In the genomic region with DNA sequence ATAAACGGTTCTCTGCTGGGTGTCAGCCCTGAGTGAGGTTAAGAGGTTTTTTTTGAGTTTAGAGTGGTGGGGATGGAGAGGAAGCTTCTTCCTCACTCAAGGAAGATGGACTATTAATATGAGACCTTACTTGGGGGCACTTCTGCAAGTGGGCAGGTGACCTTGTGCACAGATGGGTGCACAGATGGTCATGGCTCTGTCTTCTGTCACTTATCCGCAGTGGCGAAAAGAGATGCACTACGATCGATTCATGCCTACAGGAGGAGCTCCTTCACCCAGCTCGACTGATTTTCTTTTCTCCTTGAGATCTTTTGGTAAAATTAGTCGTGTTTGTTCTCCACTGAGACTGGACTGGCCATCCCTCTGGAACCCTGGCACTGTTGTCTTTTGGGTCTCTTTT, we compare ENCODE assay signal across 30 cellular contexts.
"Had no signal": no experiment of that assay in that cellular context is flagged by ENCODE, and none has a peak within 500 bp of the region (broad histone marks: within the 10 kb centered on the region; RNA-seq: fewer than 3 reads in every experiment).

No MANE protein-coding gene starts in this region.

- H3K9me3 ChIP-seq: ascending aorta had no signal

- ATAC-seq: activated CD4-positive, alpha-beta T cell treated with anti-CD3 and anti-CD28 coated beads for 36 hours; activated CD4-positive, CD25-positive, alpha-beta regulatory T cell treated with anti-CD3 and anti-CD28 coated beads, Interleukin-2, amount 50 U/mL, for 24 hours; activated CD8-positive, alpha-beta memory T cell treated with anti-CD3 and anti-CD28 coated beads, Interleukin-2, amount 10 ng/mL, durations not matched to agents 7 days and 5 days; activated CD8-positive, alpha-beta T cell treated with anti-CD3 and anti-CD28 coated beads, Interleukin-2, amount 10 ng/mL, durations not matched to agents 7 days and 5 days; activated naive CD8-positive, alpha-beta T cell treated with anti-CD3 and anti-CD28 coated beads, Interleukin-2, amount 50 U/mL, for 24 hours; WTC11 had no signal

- DNase-seq: activated CD4-positive, alpha-beta memory T cell treated with anti-CD3 and anti-CD28 coated beads, Interleukin-2, amount 10 ng/mL, durations not matched to agents 7 days and 5 days; activated CD4-positive, alpha-beta T cell treated with anti-CD3 and anti-CD28 coated beads for 1 hour; activated CD4-positive, alpha-beta T cell treated with anti-CD3 and anti-CD28 coated beads for 36 hours; activated CD4-positive, alpha-beta T cell treated with anti-CD3 and anti-CD28 coated beads for 48 hours; activated CD4-positive, alpha-beta T cell treated with anti-CD3 and anti-CD28 coated beads, Interleukin-2, amount 10 ng/mL, durations not matched to agents 7 days and 5 days; activated CD4-positive, alpha-beta T cell treated with anti-CD3 and anti-CD28 coated beads, Interleukin-2, amount 50 U/mL, for 48 hours; activated CD4-positive, CD25-positive, alpha-beta regulatory T cell; activated CD8-positive, alpha-beta memory T cell treated with anti-CD3 and anti-CD28 coated beads for 24 hours; activated CD8-positive, alpha-beta memory T cell treated with anti-CD3 and anti-CD28 coated beads, Interleukin-2, amount 10 ng/mL, durations not matched to agents 7 days and 5 days; activated CD8-positive, alpha-beta memory T cell treated with anti-CD3 and anti-CD28 coated beads, Interleukin-2, amount 50 U/mL, for 48 hours; activated CD8-positive, alpha-beta T cell treated with anti-CD3 and anti-CD28 coated beads, Interleukin-2, amount 10 ng/mL, durations not matched to agents 7 days and 5 days; activated effector memory CD4-positive, alpha-beta T cell treated with Interleukin-2 at 50 U/mL for 16 hours; activated gamma-delta T cell; activated naive CD4-positive, alpha-beta T cell treated with anti-CD3 and anti-CD28 coated beads, Interleukin-2, amount 10 ng/mL, durations not matched to agents 7 days and 5 days; activated naive CD4-positive, alpha-beta T cell treated with Interleukin-2 at 50 U/mL for 16 hours; activated naive CD8-positive, alpha-beta T cell treated with anti-CD3 and anti-CD28 coated beads, Interleukin-2, amount 10 ng/mL, durations not matched to agents 7 days and 5 days; activated naive CD8-positive, alpha-beta T cell treated with anti-CD3 and anti-CD28 coated beads, Interleukin-2, amount 50 U/mL, for 24 hours; activated T-cell treated with anti-CD3 and anti-CD28 coated beads, Interleukin-2, amount 50 U/mL, for 24 hours; activated T-cell treated with anti-CD3 and anti-CD28 coated beads, Interleukin-2, amount 50 U/mL, for 48 hours; amygdala; anterior cingulate cortex; caudate nucleus; T-helper 2 cell; T-helper 9 cell had no signal

- H3K27ac ChIP-seq: ascending aorta, cardiac muscle cell, coronary artery, VCaP had no signal

- H3K4me3 ChIP-seq: ascending aorta, cardiac muscle cell, coronary artery had no signal

- H3K36me3 ChIP-seq: ascending aorta, cardiac muscle cell had no signal

- H3K27me3 ChIP-seq: ascending aorta, cardiac muscle cell had no signal
